9 cellular contexts compared by ENCODE assay signal in genomic region chr20:9514461-9515210, GRCh38. TPM values are rescaled to one million over a fixed set of nuclear protein-coding genes. Genes with fewer than 3 reads are reported as not detected.
A peak's percentile ranks its signal among the peaks of the same experiment; 100 is the strongest.
DNase-seq lines count a peak whose midpoint lies in the region; ATAC-seq and TF ChIP-seq lines count a peak whose summit lies in the region.
"Had no signal": no experiment of that assay in that cellular context is flagged by ENCODE, and none has a peak within 500 bp of the region (broad histone marks: within the 10 kb centered on the region; RNA-seq: fewer than 3 reads in every experiment).

LAMP5 (plus strand) TSS chr20:9514590; CDS start chr20:9514853, 263 bp downstream.

- TF ChIP-seq EP300 in SK-N-SH (IDR thresholded peaks at IDR 0.05; ENCODE audit: borderline replicate concordance in 1 of 2, low read depth in 1 of 2, low read length in 1 of 2) (no peak), suprapubic skin (IDR thresholded peaks at IDR 0.05) (no peak)

- H3K27ac ChIP-seq in SK-N-SH (ENCODE audit: low read depth in 2 of 2, low read length in 1 of 2) (peak within 1 kb of the TSS in 1 of 2 experiments; percentile 58; a peak in 2 of 4 replicates), suprapubic skin (no peak within 1 kb of the TSS)

- peaks cover 6% of the 10 kb centered on the region for H3F3A ChIP-seq in SK-N-SH (replicated peaks; ENCODE audit: insufficient read depth)

- no peak within 1 kb of the TSS for H3K9ac ChIP-seq in SK-N-SH

- H3K9me2 ChIP-seq in SK-N-SH: no peaks in the 10 kb centered on the region

- CTCF ChIA-PET in SK-N-SH (lab: Yijun Ruan, JAX): interaction anchor here (1.0 to 4.4 kb wide), 12 partner anchors 9 to 107 kb away, joined by 3 to 27 read pairs (median 6); no protein-coding TSS in a partner anchor

- H3K36me3 ChIP-seq in SK-N-SH (replicated peaks in 1 of 2; ENCODE audit: control insufficient read depth in 1 of 2, insufficient read depth in 2 of 2, low read length in 1 of 2): no peaks in the 10 kb centered on the region
- H3K36me3 ChIP-seq in suprapubic skin: no peaks in the 10 kb centered on the region

- H3K4me2 ChIP-seq in SK-N-SH: peak within 1 kb of the TSS; percentile 77

- peak within 1 kb of the TSS; percentile 76 for H2AFZ ChIP-seq in SK-N-SH (ENCODE audit: low read depth)

- POLR2A ChIA-PET in SK-N-SH (lab: Yijun Ruan, JAX): interaction anchor here (0.7 to 2.8 kb wide), 8 partner anchors 11 to 94 kb away, joined by 3 to 8 read pairs (median 4); no protein-coding TSS in a partner anchor

- WGBS in SK-N-SH (ENCODE audit: low lambda C conversion rate): 25% methylated on average over 38 of the region's 38 CpGs
- 3% methylated on average over 31 of the region's 38 CpGs for WGBS in suprapubic skin

- no peaks in the 10 kb centered on the region for H4K20me1 ChIP-seq in SK-N-SH (ENCODE audit: insufficient read depth)

- no peak for TF ChIP-seq RAD21 in SK-N-SH (IDR thresholded peaks at IDR 0.05; ENCODE audit: low read length)

- peak within 1 kb of the TSS; percentile 54 to 66 for H3K4me3 ChIP-seq in SK-N-SH (ENCODE audit: low read depth in 2 of 2, low read length in 1 of 2)
- peak within 1 kb of the TSS; percentile 44 for H3K4me3 ChIP-seq in iPS-11a (ENCODE audit: low read depth, low read length)
- peak within 1 kb of the TSS; percentile 32 for H3K4me3 ChIP-seq in suprapubic skin

- peak; percentile 24 to 81 (median 73) for DNase-seq in NCI-H1417 (lab: John Stamatoyannopoulos, UW)
- DNase-seq in NCI-H1417 treated with DMSO at 0.1 percent for 48 hours (lab: John Stamatoyannopoulos, UW): no peak
- DNase-seq in SK-N-SH: peak; percentile 82
- DNase-seq in suprapubic skin (ENCODE audit: low spot score in 2 of 2): no peak
- DNase-seq in kidney glomerular epithelial cell (lab: John Stamatoyannopoulos, UW): no peak
- DNase-seq in DMS114 treated with DMSO at 0.1 percent for 48 hours (lab: John Stamatoyannopoulos, UW; ENCODE audit: unreplicated experiment): no peak

- H3K4me1 ChIP-seq in SK-N-SH (ENCODE audit: control insufficient read depth in 1 of 2, insufficient read depth in 2 of 2, low read depth in 1 of 2, low read length in 1 of 2) (peaks cover 0 to 19% of the 10 kb centered on the region in 2 experiments; a peak in 3 of 4 replicates), suprapubic skin (peaks cover 20% of the 10 kb centered on the region)

- ATAC-seq in GM21786 (IDR thresholded peaks at IDR 0.05; ENCODE audit: unreplicated experiment): no peak

- TF ChIP-seq CTCF in SK-N-SH (IDR thresholded peaks at IDR 0.05) (no peak), suprapubic skin (IDR thresholded peaks at IDR 0.05) (no peak)

- no peak for TF ChIP-seq POLR2A in suprapubic skin (IDR thresholded peaks at IDR 0.05)

- H3K9me3 ChIP-seq in SK-N-SH (no peaks in the 10 kb centered on the region), suprapubic skin (no peaks in the 10 kb centered on the region)

- H3K79me2 ChIP-seq in SK-N-SH (ENCODE audit: insufficient read depth): no peaks in the 10 kb centered on the region

- H3K27me3 ChIP-seq in SK-N-SH (ENCODE audit: insufficient read depth) (peaks cover 11% of the 10 kb centered on the region; the same call in 1 of the 2 replicates), suprapubic skin (peaks cover 79% of the 10 kb centered on the region)

TF ChIP-seq in SK-N-SH, 30 proteins besides CTCF, POLR2A, EP300 and RAD21:
- peak; percentile 40; the same call in 1 of the 2 replicates for TF ChIP-seq RCOR1 (IDR thresholded peaks at IDR 0.05; ENCODE audit: low read length)
- no peak for TF ChIP-seq NRF1 (IDR thresholded peaks at IDR 0.05; ENCODE audit: low read depth, low read length)
- TF ChIP-seq FOXM1 (IDR thresholded peaks at IDR 0.05; ENCODE audit: low read depth): no peak
- no peak for TF ChIP-seq GATA2 (CRISPR knock-in tag; IDR thresholded peaks at IDR 0.05)
- TF ChIP-seq RXRA (IDR thresholded peaks at IDR 0.05; ENCODE audit: borderline replicate concordance, low read depth): no peak
- TF ChIP-seq POLR2AphosphoS5 (IDR thresholded peaks at IDR 0.05; ENCODE audit: low read depth, low read length): no peak
- peak; percentile 32; the same call in 1 of the 2 replicates for TF ChIP-seq MXI1 (IDR thresholded peaks at IDR 0.05; ENCODE audit: low read depth, low read length)
- peak; percentile 96 for TF ChIP-seq REST (IDR thresholded peaks at IDR 0.05; ENCODE audit: low read depth, low read length)
- TF ChIP-seq IRF3 (IDR thresholded peaks at IDR 0.05; ENCODE audit: low read depth, low read length): no peak
- 0 out of 2 replicates have a peak, but pooled peaks have one; percentile 60 for TF ChIP-seq SIN3A (IDR thresholded peaks at IDR 0.05; ENCODE audit: borderline replicate concordance, low read depth, low read length)
- TF ChIP-seq MAX (IDR thresholded peaks at IDR 0.05; ENCODE audit: low read depth): no peak
- no peak for TF ChIP-seq TAF1 (IDR thresholded peaks at IDR 0.05; ENCODE audit: borderline replicate concordance, low read depth, low read length)
- no peak for TF ChIP-seq JUND (IDR thresholded peaks at IDR 0.05)
- no peak for TF ChIP-seq TCF12 (IDR thresholded peaks at IDR 0.05)

RNA-seq across cellular contexts. Expression of gene LAMP5, which starts in this region (rescaled TPM):
- polyA plus RNA-seq in SK-N-SH (2012; rRNA removed): 4.8 and 10.1 TPM in 2 replicates
- 7.1 and 11.5 TPM in 2 replicates for polyA plus RNA-seq in SK-N-SH (2012; cell fraction: cytosol; rRNA removed)
- polyA plus RNA-seq in SK-N-SH (2012; cell fraction: nucleus; rRNA removed): 5.4 and 8.7 TPM in 2 replicates
- 1 to 10 TPM in 1 of 4 donors, under 1 TPM in 1, not detected in 2; 0.36 to 1.8 TPM for total RNA-seq in suprapubic skin
- total RNA-seq: SK-MEL-5 had no signal

Comparison
In these comparisons a context has a peak if more than half of its experiments do, and no peak if none do; other contexts are left out.
1. DNase-seq: peak in NCI-H1417 (3 of 3) and SK-N-SH (single experiment); none in NCI-H1417 treated with DMSO at 0.1 percent for 48 hours (single experiment), suprapubic skin (0 of 2), kidney glomerular epithelial cell (single experiment) and DMS114 treated with DMSO at 0.1 percent for 48 hours (single experiment).
2. Peak in every context shown above with its lines, with median percentiles within 50 percentile points of each other: H3K4me3 ChIP-seq.